Comparison of ENCODE assay signal across 15 cellular contexts in genomic region chr2:215427585-215427984, GRCh38.
"Had no signal": no experiment of that assay in that cellular context is flagged by ENCODE, and none has a peak within 500 bp of the region (broad histone marks: within the 10 kb centered on the region; RNA-seq: fewer than 3 reads in every experiment).

No MANE protein-coding gene starts in this region.

- H3K4me3 Mint-ChIP-seq: activated CD4-positive, alpha-beta T cell treated with anti-CD3 and anti-CD28 coated beads, Interleukin-2, amount 10 ng/mL, durations not matched to agents 7 days and 5 days; brain; natural killer cell treated with Interleukin-12 subunit alpha and Interleukin-12 subunit beta and Interleukin-15 and Interleukin-18, amount 100 ng/mL, for 72 hours; T-helper 1 cell treated with Interleukin-12 subunit alpha and Interleukin-12 subunit beta and Interleukin-4 antibody, amounts not matched to agents 30 μg/mL and 1 μg/mL, for 36 hours had no signal

- H3K27ac ChIP-seq: dorsolateral prefrontal cortex, hepatocyte, lower lobe of right lung, skin epidermis, thyroid gland, uterus had no signal

- H3K4me1 Mint-ChIP-seq: activated CD4-positive, alpha-beta T cell treated with anti-CD3 and anti-CD28 coated beads, Interleukin-2, amount 10 ng/mL, durations not matched to agents 7 days and 5 days had no signal

- DNase-seq: activated CD4-positive, alpha-beta T cell treated with anti-CD3 and anti-CD28 coated beads, Interleukin-2, amount 10 ng/mL, durations not matched to agents 7 days and 5 days; activated CD4-positive, CD25-positive, alpha-beta regulatory T cell; activated naive CD4-positive, alpha-beta T cell treated with anti-CD3 and anti-CD28 coated beads, Interleukin-2, amount 50 U/mL, for 16 hours; cerebellar nuclear complex; dorsolateral prefrontal cortex; lower lobe of right lung; mucosa of descending colon; occipital lobe; thyroid gland; uterus had no signal

- H3K27ac Mint-ChIP-seq: activated CD4-positive, alpha-beta T cell treated with anti-CD3 and anti-CD28 coated beads, Interleukin-2, amount 10 ng/mL, durations not matched to agents 7 days and 5 days; brain; natural killer cell treated with Interleukin-12 subunit alpha and Interleukin-12 subunit beta and Interleukin-15 and Interleukin-18, amount 100 ng/mL, for 72 hours; T-helper 1 cell treated with Interleukin-12 subunit alpha and Interleukin-12 subunit beta and Interleukin-4 antibody, amounts not matched to agents 30 μg/mL and 1 μg/mL, for 36 hours had no signal

- H3K36me3 ChIP-seq: thyroid gland, uterus had no signal

- H2AFZ ChIP-seq: hepatocyte had no signal

- H3K4me3 ChIP-seq: dorsolateral prefrontal cortex, hepatocyte, lower lobe of right lung, mucosa of descending colon, skin epidermis, thyroid gland, uterus had no signal

- H3K9me3 Mint-ChIP-seq: activated CD4-positive, alpha-beta T cell treated with anti-CD3 and anti-CD28 coated beads, Interleukin-2, amount 10 ng/mL, durations not matched to agents 7 days and 5 days; brain; natural killer cell treated with Interleukin-12 subunit alpha and Interleukin-12 subunit beta and Interleukin-15 and Interleukin-18, amount 100 ng/mL, for 72 hours; T-helper 1 cell treated with Interleukin-12 subunit alpha and Interleukin-12 subunit beta and Interleukin-4 antibody, amounts not matched to agents 30 μg/mL and 1 μg/mL, for 36 hours had no signal

- H3K27me3 Mint-ChIP-seq: brain had no signal

- H3K9me3 ChIP-seq: lower lobe of right lung, mucosa of descending colon, thyroid gland, uterus had no signal

- H3K4me1 ChIP-seq: thyroid gland, uterus had no signal

- H3K27me3 ChIP-seq: dorsolateral prefrontal cortex, hepatocyte, thyroid gland, uterus had no signal

- H3K4me2 ChIP-seq: hepatocyte had no signal

- H3K36me3 Mint-ChIP-seq: natural killer cell treated with Interleukin-12 subunit alpha and Interleukin-12 subunit beta and Interleukin-15 and Interleukin-18, amount 100 ng/mL, for 72 hours had no signal

- ATAC-seq: lower lobe of right lung; mucosa of descending colon; natural killer cell treated with Interleukin-12 subunit alpha and Interleukin-12 subunit beta and Interleukin-15 and Interleukin-18, amount 100 ng/mL, for 72 hours had no signal
